8 cellular contexts compared by ENCODE assay signal in the genomic region with DNA sequence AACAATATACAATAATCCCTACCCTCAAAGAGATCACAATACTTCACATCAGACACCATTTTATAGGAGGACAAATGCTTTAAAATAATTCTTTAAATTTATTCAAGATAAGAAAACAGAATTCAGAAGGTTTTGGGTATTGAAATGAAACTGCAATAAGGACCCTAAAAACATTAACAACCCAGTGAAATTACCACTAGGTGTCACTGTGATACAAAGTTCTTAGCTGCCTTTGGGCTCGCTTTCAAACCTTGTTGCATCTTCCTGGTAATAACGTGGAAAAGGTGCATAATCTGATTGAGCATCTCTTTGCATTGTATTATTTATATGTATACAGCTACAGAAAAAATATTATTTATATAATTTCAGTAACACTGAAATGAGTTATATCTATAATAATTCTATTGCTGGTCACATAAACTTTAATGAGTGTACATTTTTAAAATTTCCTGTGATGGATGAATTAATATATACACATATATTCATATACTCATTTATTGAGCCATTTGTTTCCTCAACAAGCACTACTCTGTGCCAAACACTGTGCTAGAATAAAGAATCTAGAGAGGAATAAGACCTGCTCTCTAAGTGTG.
A peak's percentile ranks its signal among the peaks of the same experiment; 100 is the strongest.
DNase-seq lines count a peak whose midpoint lies in the region; ATAC-seq and TF ChIP-seq lines count a peak whose summit lies in the region.

No MANE protein-coding gene starts in this region.

- no peaks in the 10 kb centered on the region for H3K9me3 ChIP-seq in left lung

- ATAC-seq in left lung (peak; percentile 80), GM21825 (IDR thresholded peaks at IDR 0.05; ENCODE audit: unreplicated experiment) (no peak), HG02798 (IDR thresholded peaks at IDR 0.05; ENCODE audit: poor library complexity, unreplicated experiment) (no peak)

- DNase-seq in DMS53 treated with DMSO at 0.1 percent for 48 hours (lab: John Stamatoyannopoulos, UW; ENCODE audit: unreplicated experiment) (peak; percentile 87), HPDE6-E6E7 (ENCODE audit: extremely low spot score) (peak; percentile 16), NCI-H82 (lab: John Stamatoyannopoulos, UW) (peak; percentile 83), cardiac fibroblast (ENCODE audit: low read depth in 2 of 2) (peak; percentile 73 to 78), left lung (no peak)
- no peak for DNase-seq in activated effector memory CD4-positive, alpha-beta T cell treated with Interleukin-2 at 50 U/mL for 16 hours

- intact Hi-C loops in left lung (cut with DNase I) = loop anchor here in 1 of 2 donors (10.0 kb wide), 1 partner anchor 260 kb away; no protein-coding TSS in a partner anchor

- no peaks in the 10 kb centered on the region for H3K4me1 ChIP-seq in left lung

- no peaks in the 10 kb centered on the region for H3K36me3 ChIP-seq in left lung

- no peak overlapping the region for H3K27ac ChIP-seq in left lung

- H3K27me3 ChIP-seq in left lung = no peaks in the 10 kb centered on the region

- H3K4me3 ChIP-seq in cardiac fibroblast (replicated peaks in 1 of 2; ENCODE audit: low read depth in 2 of 2, low read length in 2 of 2) (no peak overlapping the region), left lung (no peak overlapping the region)

- TF ChIP-seq CTCF in cardiac fibroblast (IDR thresholded peaks at IDR 0.05; ENCODE audit: low read depth, low read length) (peak; percentile 68), left lung (IDR thresholded peaks at IDR 0.05) (peak; percentile 65 to 71)

Comparison
In these comparisons a context has a peak if more than half of its experiments do, and no peak if none do; other contexts are left out.
1. DNase-seq: peak in DMS53 treated with DMSO at 0.1 percent for 48 hours (single experiment), HPDE6-E6E7 (single experiment), NCI-H82 (single experiment) and cardiac fibroblast (2 of 2); none in left lung (0 of 2) and activated effector memory CD4-positive, alpha-beta T cell treated with Interleukin-2 at 50 U/mL for 16 hours (single experiment).